Comparison of ENCODE assay signal across 14 cellular contexts in genomic region chr1:90919900-90920299, GRCh38.
A peak's percentile ranks its signal among the peaks of the same experiment; 100 is the strongest.
DNase-seq lines count a peak whose midpoint lies in the region; ATAC-seq and TF ChIP-seq lines count a peak whose summit lies in the region.
"Had no signal": no experiment of that assay in that cellular context is flagged by ENCODE, and none has a peak within 500 bp of the region (broad histone marks: within the 10 kb centered on the region; RNA-seq: fewer than 3 reads in every experiment).

No MANE protein-coding gene starts in this region.

- H3K9me3 Mint-ChIP-seq in activated CD4-positive, alpha-beta T cell treated with anti-CD3 and anti-CD28 coated beads for 36 hours (ENCODE audit: low read depth): no peaks in the 10 kb centered on the region
- H3K9me3 Mint-ChIP-seq in central memory CD8-positive, alpha-beta T cell: no peaks in the 10 kb centered on the region
- H3K9me3 Mint-ChIP-seq: T-cell had no signal

- H3K9me3 ChIP-seq in gastrocnemius medialis: no peaks in the 10 kb centered on the region
- H3K9me3 ChIP-seq: A549, testis had no signal

- ATAC-seq in activated CD4-positive, alpha-beta T cell treated with anti-CD3 and anti-CD28 coated beads for 36 hours: peak; percentile 75
- ATAC-seq in HG02973 (IDR thresholded peaks at IDR 0.05; ENCODE audit: unreplicated experiment) (peak; percentile 32), gastrocnemius medialis (peak; percentile 95 to 98)
- no peak for ATAC-seq in central memory CD8-positive, alpha-beta T cell (replicated peaks; ENCODE audit: extremely low read depth, poor library complexity, severe bottlenecking)
- ATAC-seq: A549 had no signal

- peak overlapping the region; percentile 15 to 44 (median 30) for H3K27ac ChIP-seq in gastrocnemius medialis
- H3K27ac ChIP-seq: A549, testis had no signal

- POLR2A ChIA-PET in activated CD4-positive, alpha-beta T cell treated with anti-CD3 and anti-CD28 coated beads for 36 hours (lab: Charles Lee): no interaction called here

- no peak for TF ChIP-seq POLR2A in gastrocnemius medialis (IDR thresholded peaks at IDR 0.05)

- no peak overlapping the region for H3K4me3 ChIP-seq in gastrocnemius medialis
- H3K4me3 ChIP-seq: A549, testis had no signal

- peaks cover 0 to 7% of the 10 kb centered on the region in 2 donors for H3K36me3 ChIP-seq in gastrocnemius medialis

- H3K4me1 Mint-ChIP-seq in activated CD4-positive, alpha-beta T cell treated with anti-CD3 and anti-CD28 coated beads for 36 hours: peaks cover 55% of the 10 kb centered on the region
- H3K4me1 Mint-ChIP-seq in central memory CD8-positive, alpha-beta T cell: peaks cover 49% of the 10 kb centered on the region

- peak overlapping the region; percentile 31 for H3K27ac Mint-ChIP-seq in activated CD4-positive, alpha-beta T cell treated with anti-CD3 and anti-CD28 coated beads for 36 hours
- peak overlapping the region; percentile 34 for H3K27ac Mint-ChIP-seq in central memory CD8-positive, alpha-beta T cell (ENCODE audit: low read depth)

- H3K4me1 ChIP-seq in gastrocnemius medialis: peaks cover 59 to 62% of the 10 kb centered on the region in 2 donors
- H3K4me1 ChIP-seq: testis had no signal

- no peaks in the 10 kb centered on the region for H3K27me3 ChIP-seq in gastrocnemius medialis
- H3K27me3 ChIP-seq: testis had no signal

- intact Hi-C loops in activated CD4-positive, alpha-beta T cell treated with anti-CD3 and anti-CD28 coated beads for 36 hours (cut with DNase I, micrococcal nuclease): no loop called here
- intact Hi-C loops in gastrocnemius medialis (cut with DNase I; ENCODE audit: low total_unique reads): loop anchor here (2.0 to 5.0 kb wide), 2 partner anchors 41 to 102 kb away; partner anchors contain the start of gene ZNF644

- in situ Hi-C loops in gastrocnemius medialis (cut with MboI; ENCODE audit: low sequenced_read_pairs in 4 of 4): no loop called here

- peaks cover 22% of the 10 kb centered on the region for H3K36me3 Mint-ChIP-seq in activated CD4-positive, alpha-beta T cell treated with anti-CD3 and anti-CD28 coated beads for 36 hours (ENCODE audit: low read depth)
- H3K36me3 Mint-ChIP-seq in central memory CD8-positive, alpha-beta T cell (ENCODE audit: insufficient read depth): peaks cover 11% of the 10 kb centered on the region

- no peak for TF ChIP-seq CTCF in gastrocnemius medialis (IDR thresholded peaks at IDR 0.05 in 4 of 5, conservative IDR thresholded peaks at IDR 0.05 in 1 of 5)

- no peak overlapping the region for H3K4me3 Mint-ChIP-seq in activated CD4-positive, alpha-beta T cell treated with anti-CD3 and anti-CD28 coated beads for 36 hours
- no peak overlapping the region for H3K4me3 Mint-ChIP-seq in central memory CD8-positive, alpha-beta T cell

- DNase-seq in activated CD4-positive, alpha-beta T cell treated with anti-CD3 and anti-CD28 coated beads for 36 hours: no peak
- DNase-seq in activated CD4-positive, alpha-beta T cell treated with anti-CD3 and anti-CD28 coated beads for 48 hours: no peak
- DNase-seq in central memory CD8-positive, alpha-beta T cell (ENCODE audit: low spot score in 2 of 2): no peak
- DNase-seq in gastrocnemius medialis (no peak), nucleus accumbens (lab: John Stamatoyannopoulos, UW) (no peak), NCI-H2227 treated with DMSO at 0.1 percent for 48 hours (lab: John Stamatoyannopoulos, UW) (no peak), H4 (ENCODE audit: low spot score) (no peak)
- DNase-seq: effector memory CD4-positive, alpha-beta T cell; hippocampal formation; NCI-H2081; T-cell; testis had no signal

- CTCF ChIA-PET in activated CD4-positive, alpha-beta T cell treated with anti-CD3 and anti-CD28 coated beads for 36 hours (lab: Charles Lee): interaction anchor here (1.6 kb wide), 1 partner anchor 15 kb away, joined by 4 read pairs; no protein-coding TSS in a partner anchor

- no peaks in the 10 kb centered on the region for H3K27me3 Mint-ChIP-seq in activated CD4-positive, alpha-beta T cell treated with anti-CD3 and anti-CD28 coated beads for 36 hours
- no peaks in the 10 kb centered on the region for H3K27me3 Mint-ChIP-seq in central memory CD8-positive, alpha-beta T cell
- H3K27me3 Mint-ChIP-seq: T-cell had no signal
